ENCODE assay signal across 9 cellular contexts in the genomic region with DNA sequence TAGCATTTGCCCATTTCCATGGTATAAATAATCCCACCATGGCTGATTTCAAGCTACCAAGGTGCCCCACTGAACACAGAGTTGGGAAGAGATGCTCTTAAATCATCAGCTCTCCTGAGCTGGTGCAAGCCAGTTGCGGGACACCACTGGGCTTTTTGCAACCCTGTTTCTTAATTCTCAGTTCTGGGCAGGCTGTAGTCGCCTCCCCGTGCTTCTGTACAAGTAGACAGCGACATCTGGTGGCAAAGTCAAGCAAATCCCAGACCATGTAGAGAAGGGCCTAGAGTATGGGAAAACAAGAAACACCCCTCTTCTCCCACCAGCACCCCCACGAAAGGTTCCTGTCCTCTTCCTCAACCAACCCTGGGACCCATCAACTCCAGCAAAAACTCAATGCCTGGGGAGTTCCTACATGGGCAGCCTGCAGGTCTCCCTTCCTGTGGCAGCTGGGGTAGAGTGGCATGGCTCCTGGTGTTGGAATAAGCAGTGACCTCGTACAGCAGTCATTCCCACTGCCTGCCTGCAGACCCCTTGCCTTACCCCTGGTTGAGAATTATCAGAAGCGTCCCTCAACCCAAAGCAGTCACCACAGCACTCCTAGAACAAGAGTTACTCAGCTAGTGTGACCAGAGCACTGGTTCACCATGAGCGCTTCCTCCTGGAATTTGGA.
DNase-seq lines count a peak whose midpoint lies in the region; ATAC-seq, FAIRE-seq and TF ChIP-seq lines count a peak whose summit lies in the region.
"Had no signal": no experiment of that assay in that cellular context is flagged by ENCODE, and none has a peak within 500 bp of the region (broad histone marks: within the 10 kb centered on the region; RNA-seq: fewer than 3 reads in every experiment).

No MANE protein-coding gene starts in this region.

- CTCF ChIA-PET in activated naive CD4-positive, alpha-beta T cell treated with anti-CD3 and anti-CD28 coated beads, Interleukin-2, amount 10 ng/mL, durations not matched to agents 7 days and 5 days (lab: Charles Lee): interaction anchor here (0.8 to 9.8 kb wide), 28 partner anchors 13 to 430 kb away, joined by 3 to 162 read pairs (median 4); no protein-coding TSS in a partner anchor

- FAIRE-seq in D721Med (lab: Jason Lieb, UNC): no peak
- FAIRE-seq: TTC549 had no signal

- no peaks in the 10 kb centered on the region for H3K4me1 Mint-ChIP-seq in activated naive CD4-positive, alpha-beta T cell treated with anti-CD3 and anti-CD28 coated beads, Interleukin-2, amount 10 ng/mL, durations not matched to agents 7 days and 5 days
- peaks cover 9% of the 10 kb centered on the region for H3K4me1 Mint-ChIP-seq in progenitor cell of endocrine pancreas (ENCODE audit: low read depth)

- ATAC-seq in HG03280 (IDR thresholded peaks at IDR 0.05; ENCODE audit: unreplicated experiment): no peak

- no peak overlapping the region for H3K4me3 Mint-ChIP-seq in activated naive CD4-positive, alpha-beta T cell treated with anti-CD3 and anti-CD28 coated beads, Interleukin-2, amount 10 ng/mL, durations not matched to agents 7 days and 5 days
- H3K4me3 Mint-ChIP-seq in progenitor cell of endocrine pancreas (ENCODE audit: low read depth): no peak overlapping the region

- H3K27me3 Mint-ChIP-seq in activated naive CD4-positive, alpha-beta T cell treated with anti-CD3 and anti-CD28 coated beads, Interleukin-2, amount 10 ng/mL, durations not matched to agents 7 days and 5 days: peaks cover 74% of the 10 kb centered on the region
- H3K27me3 Mint-ChIP-seq in progenitor cell of endocrine pancreas: peaks cover 46% of the 10 kb centered on the region

- in situ Hi-C loops in KBM-7 (cut with MboI; ENCODE audit: low pct_unique_long_range_greater_than_20kb, low sequenced_read_pairs): loop anchor here (10.0 to 25.0 kb wide), 2 partner anchors 101 to 306 kb away; no protein-coding TSS in a partner anchor
- in situ Hi-C loops in SK-MEL-5 (cut with HindIII; ENCODE audit: low pct_unique_long_range_greater_than_20kb, low sequenced_read_pairs): no loop called here

- TF ChIP-seq CTCF in D721Med (IDR thresholded peaks at IDR 0.05; ENCODE audit: insufficient read depth, missing control alignments) (peak; percentile 90), progenitor cell of endocrine pancreas (IDR thresholded peaks at IDR 0.05; ENCODE audit: unreplicated experiment) (peak; percentile 79)

- no peaks in the 10 kb centered on the region for H3K36me3 Mint-ChIP-seq in activated naive CD4-positive, alpha-beta T cell treated with anti-CD3 and anti-CD28 coated beads, Interleukin-2, amount 10 ng/mL, durations not matched to agents 7 days and 5 days
- H3K36me3 Mint-ChIP-seq in progenitor cell of endocrine pancreas (ENCODE audit: insufficient read depth): no peaks in the 10 kb centered on the region

- no peaks in the 10 kb centered on the region for H3K9me3 Mint-ChIP-seq in activated naive CD4-positive, alpha-beta T cell treated with anti-CD3 and anti-CD28 coated beads, Interleukin-2, amount 10 ng/mL, durations not matched to agents 7 days and 5 days
- H3K9me3 Mint-ChIP-seq in progenitor cell of endocrine pancreas (ENCODE audit: low read depth): peaks cover under 1% of the 10 kb centered on the region

- H3K27ac Mint-ChIP-seq in activated naive CD4-positive, alpha-beta T cell treated with anti-CD3 and anti-CD28 coated beads, Interleukin-2, amount 10 ng/mL, durations not matched to agents 7 days and 5 days: no peak overlapping the region
- H3K27ac Mint-ChIP-seq in progenitor cell of endocrine pancreas: no peak overlapping the region

- DNase-seq in D721Med (ENCODE audit: insufficient read length, low spot score) (no peak), KBM-7 (peak; percentile 71), SK-MEL-5 (ENCODE audit: low read depth, low spot score) (peak; percentile 80), head of caudate nucleus (peak; percentile 17 to 91 (median 78)), progenitor cell of endocrine pancreas (ENCODE audit: low spot score, unreplicated experiment) (peak; percentile 53), HuH-7 (ENCODE audit: low spot score) (no peak)
- peak; percentile 79 for DNase-seq in activated naive CD4-positive, alpha-beta T cell treated with anti-CD3 and anti-CD28 coated beads, Interleukin-2, amount 10 ng/mL, durations not matched to agents 7 days and 5 days

- intact Hi-C loops in head of caudate nucleus (cut with DNase I): loop anchor here (5.0 to 10.0 kb wide), 4 partner anchors 104 to 494 kb away; no protein-coding TSS in a partner anchor

Comparison
In these comparisons a context has a peak if more than half of its experiments do, and no peak if none do; other contexts are left out.
1. DNase-seq: peak in KBM-7 (single experiment), SK-MEL-5 (single experiment), activated naive CD4-positive, alpha-beta T cell treated with anti-CD3 and anti-CD28 coated beads, Interleukin-2, amount 10 ng/mL, durations not matched to agents 7 days and 5 days (single experiment), head of caudate nucleus (42 of 42) and progenitor cell of endocrine pancreas (single experiment); none in D721Med (single experiment) and HuH-7 (single experiment).